3 cellular contexts compared by ENCODE assay signal in the genomic region with DNA sequence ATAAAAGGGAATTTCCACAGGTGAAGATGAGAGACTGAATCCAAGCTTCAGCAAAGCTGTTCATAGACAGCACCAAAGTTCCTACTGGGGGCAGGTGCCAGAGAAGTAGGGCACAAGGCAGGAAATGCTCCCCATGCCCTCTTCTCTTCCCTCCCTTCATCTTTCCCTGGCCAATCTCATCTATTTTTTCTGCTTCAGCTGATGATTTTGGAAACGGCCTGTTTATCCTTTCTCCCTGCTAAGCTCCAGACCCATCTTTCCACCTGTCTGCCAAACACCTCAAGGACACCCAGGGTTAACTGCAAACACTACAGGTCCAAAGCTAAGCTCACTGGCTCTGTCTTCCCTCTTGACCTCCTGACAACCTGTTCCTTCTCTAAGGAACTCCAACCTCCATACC. TPM values are rescaled to one million over a fixed set of nuclear protein-coding genes. Genes with fewer than 3 reads are reported as not detected.
"Had no signal": no experiment of that assay in that cellular context is flagged by ENCODE, and none has a peak within 500 bp of the region (broad histone marks: within the 10 kb centered on the region; RNA-seq: fewer than 3 reads in every experiment).

No MANE protein-coding gene starts in this region.

- ATAC-seq: GM12878 had no signal

- H3K4me3 ChIP-seq: GM12878 had no signal

- DNase-seq: GDM1, GF-D8 had no signal

RNA-seq across cellular contexts. Expression of gene KCND3, which starts 18.1 kb away (rescaled TPM):
- total RNA-seq: GM12878 had no signal
